In the genomic region with DNA sequence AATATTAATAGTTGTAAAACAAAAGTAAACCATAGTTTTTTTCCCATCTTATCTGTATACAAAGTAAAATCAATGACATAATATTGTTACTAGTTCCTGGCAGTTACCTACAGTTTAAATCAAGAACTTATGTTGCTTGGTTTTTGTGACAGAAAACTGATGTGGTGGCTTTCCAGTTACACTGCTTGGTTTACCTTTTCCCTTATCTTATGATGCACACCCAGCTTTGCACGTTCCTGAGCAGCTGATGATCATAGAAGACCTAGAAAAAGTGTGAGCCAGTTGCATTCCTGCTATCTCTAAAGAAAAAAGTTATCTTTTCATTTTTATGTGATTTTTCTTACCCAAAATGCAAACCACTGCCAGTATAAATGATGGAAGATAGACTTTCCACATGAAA, we compare ENCODE assay signal across 1 cellular context.
A peak's percentile ranks its signal among the peaks of the same experiment; 100 is the strongest.
TF ChIP-seq lines count a peak whose summit lies in the region.

No MANE protein-coding gene starts in this region.

TF ChIP-seq in K562, 482 proteins besides CTCF, POLR2A, EP300 and RAD21 (continued from another document):
- TF ChIP-seq, protein P1, sequence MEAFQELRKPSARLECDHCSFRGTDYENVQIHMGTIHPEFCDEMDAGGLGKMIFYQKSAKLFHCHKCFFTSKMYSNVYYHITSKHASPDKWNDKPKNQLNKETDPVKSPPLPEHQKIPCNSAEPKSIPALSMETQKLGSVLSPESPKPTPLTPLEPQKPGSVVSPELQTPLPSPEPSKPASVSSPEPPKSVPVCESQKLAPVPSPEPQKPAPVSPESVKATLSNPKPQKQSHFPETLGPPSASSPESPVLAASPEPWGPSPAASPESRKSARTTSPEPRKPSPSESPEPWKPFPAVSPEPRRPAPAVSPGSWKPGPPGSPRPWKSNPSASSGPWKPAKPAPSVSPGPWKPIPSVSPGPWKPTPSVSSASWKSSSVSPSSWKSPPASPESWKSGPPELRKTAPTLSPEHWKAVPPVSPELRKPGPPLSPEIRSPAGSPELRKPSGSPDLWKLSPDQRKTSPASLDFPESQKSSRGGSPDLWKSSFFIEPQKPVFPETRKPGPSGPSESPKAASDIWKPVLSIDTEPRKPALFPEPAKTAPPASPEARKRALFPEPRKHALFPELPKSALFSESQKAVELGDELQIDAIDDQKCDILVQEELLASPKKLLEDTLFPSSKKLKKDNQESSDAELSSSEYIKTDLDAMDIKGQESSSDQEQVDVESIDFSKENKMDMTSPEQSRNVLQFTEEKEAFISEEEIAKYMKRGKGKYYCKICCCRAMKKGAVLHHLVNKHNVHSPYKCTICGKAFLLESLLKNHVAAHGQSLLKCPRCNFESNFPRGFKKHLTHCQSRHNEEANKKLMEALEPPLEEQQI (IDR thresholded peaks at IDR 0.05) = no peak
- TF ChIP-seq ZNF740 (CRISPR knock-in tag; IDR thresholded peaks at IDR 0.05) (no peak), ZNF740 (tag; IDR thresholded peaks at IDR 0.05) (no peak), CLOCK (CRISPR knock-in tag; IDR thresholded peaks at IDR 0.05; ENCODE audit: borderline replicate concordance) (no peak), JUN (IDR thresholded peaks at IDR 0.05; ENCODE audit: borderline replicate concordance, low read depth, low read length) (no peak), JUN (CRISPR knock-in tag; IDR thresholded peaks at IDR 0.05; ENCODE audit: borderline replicate concordance) (no peak), TOE1 (IDR thresholded peaks at IDR 0.05; ENCODE audit: borderline replicate concordance) (no peak), TOE1 (CRISPR knock-in tag; IDR thresholded peaks at IDR 0.05; ENCODE audit: borderline replicate concordance, low read depth) (no peak), ZNF507 (tag; conservative IDR thresholded peaks at IDR 0.05) (no peak), TAL1 (IDR thresholded peaks at IDR 0.05) (0 out of 2 replicates have a peak, but pooled peaks have one; percentile 16), SLC30A9 (CRISPR knock-in tag; IDR thresholded peaks at IDR 0.05) (no peak), RB1 (IDR thresholded peaks at IDR 0.05; ENCODE audit: low read depth) (no peak), RBM39 (optimal IDR thresholded peaks at IDR 0.05; ENCODE audit: low read depth, low read length) (no peak), ZNF717 (CRISPR knock-in tag; IDR thresholded peaks at IDR 0.05) (no peak), HDAC3 (IDR thresholded peaks at IDR 0.05; ENCODE audit: borderline replicate concordance, partially characterized antibody) (no peak), SMARCA4 (IDR thresholded peaks at IDR 0.05) (no peak), CHD2 (IDR thresholded peaks at IDR 0.05; ENCODE audit: low read depth, low read length) (no peak), CAMTA2 (CRISPR knock-in tag; conservative IDR thresholded peaks at IDR 0.05) (no peak), TAF7 (tag; IDR thresholded peaks at IDR 0.05) (no peak), HMBOX1 (IDR thresholded peaks at IDR 0.05) (0 out of 2 replicates have a peak, but pooled peaks have one; percentile 22), PHF8 (IDR thresholded peaks at IDR 0.05; ENCODE audit: borderline replicate concordance, low read length) (no peak), NRF1 (conservative IDR thresholded peaks at IDR 0.05 in 1 of 2, IDR thresholded peaks at IDR 0.05 in 1 of 2) (no peak), GABPB1 (CRISPR knock-in tag; IDR thresholded peaks at IDR 0.05) (no peak)
- TF ChIP-seq, protein P2, sequence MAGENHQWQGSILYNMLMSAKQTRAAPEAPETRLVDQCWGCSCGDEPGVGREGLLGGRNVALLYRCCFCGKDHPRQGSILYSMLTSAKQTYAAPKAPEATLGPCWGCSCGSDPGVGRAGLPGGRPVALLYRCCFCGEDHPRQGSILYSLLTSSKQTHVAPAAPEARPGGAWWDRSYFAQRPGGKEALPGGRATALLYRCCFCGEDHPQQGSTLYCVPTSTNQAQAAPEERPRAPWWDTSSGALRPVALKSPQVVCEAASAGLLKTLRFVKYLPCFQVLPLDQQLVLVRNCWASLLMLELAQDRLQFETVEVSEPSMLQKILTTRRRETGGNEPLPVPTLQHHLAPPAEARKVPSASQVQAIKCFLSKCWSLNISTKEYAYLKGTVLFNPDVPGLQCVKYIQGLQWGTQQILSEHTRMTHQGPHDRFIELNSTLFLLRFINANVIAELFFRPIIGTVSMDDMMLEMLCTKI (IDR thresholded peaks at IDR 0.05; ENCODE audit: partially characterized antibody) = no peak
- TF ChIP-seq, protein P3, sequence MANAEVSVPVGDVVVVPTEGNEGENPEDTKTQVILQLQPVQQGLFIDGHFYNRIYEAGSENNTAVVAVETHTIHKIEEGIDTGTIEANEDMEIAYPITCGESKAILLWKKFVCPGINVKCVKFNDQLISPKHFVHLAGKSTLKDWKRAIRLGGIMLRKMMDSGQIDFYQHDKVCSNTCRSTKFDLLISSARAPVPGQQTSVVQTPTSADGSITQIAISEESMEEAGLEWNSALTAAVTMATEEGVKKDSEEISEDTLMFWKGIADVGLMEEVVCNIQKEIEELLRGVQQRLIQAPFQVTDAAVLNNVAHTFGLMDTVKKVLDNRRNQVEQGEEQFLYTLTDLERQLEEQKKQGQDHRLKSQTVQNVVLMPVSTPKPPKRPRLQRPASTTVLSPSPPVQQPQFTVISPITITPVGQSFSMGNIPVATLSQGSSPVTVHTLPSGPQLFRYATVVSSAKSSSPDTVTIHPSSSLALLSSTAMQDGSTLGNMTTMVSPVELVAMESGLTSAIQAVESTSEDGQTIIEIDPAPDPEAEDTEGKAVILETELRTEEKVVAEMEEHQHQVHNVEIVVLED (CRISPR knock-in tag; IDR thresholded peaks at IDR 0.05) = no peak
